In genomic region chr11:3831378-3832239, GRCh38 we compare ENCODE assay signal across 11 cellular contexts. TPM values are rescaled to one million over a fixed set of nuclear protein-coding genes. Genes with fewer than 3 reads are reported as not detected.
DNase-seq lines count a peak whose midpoint lies in the region; ATAC-seq and TF ChIP-seq lines count a peak whose summit lies in the region.
"Had no signal": no experiment of that assay in that cellular context is flagged by ENCODE, and none has a peak within 500 bp of the region (broad histone marks: within the 10 kb centered on the region; RNA-seq: fewer than 3 reads in every experiment).

No MANE protein-coding gene starts in this region.

- H3K27me3 Mint-ChIP-seq in MCF 10A (ENCODE audit: insufficient read depth, unreplicated experiment), result no peaks in the 10 kb centered on the region
- no peaks in the 10 kb centered on the region for H3K27me3 Mint-ChIP-seq in activated naive CD8-positive, alpha-beta T cell treated with anti-CD3 and anti-CD28 coated beads, Interleukin-2, amount 50 U/mL, for 24 hours

- CTCF ChIA-PET in MCF 10A (lab: Yijun Ruan, JAX), result interaction anchor here (0.7 to 1.8 kb wide), 6 partner anchors 10 to 241 kb away, joined by 4 to 7 read pairs (median 5); partner anchors contain the start of genes RHOG and STIM1

- H3K4me3 ChIP-seq in breast epithelium (no peak overlapping the region), right lobe of liver (no peak overlapping the region), upper lobe of left lung (no peak overlapping the region), sigmoid colon (no peak overlapping the region)
- H3K4me3 ChIP-seq: BLaER1 had no signal

- TF ChIP-seq POLR2A in breast epithelium (IDR thresholded peaks at IDR 0.05) (no peak), right lobe of liver (IDR thresholded peaks at IDR 0.05) (no peak), upper lobe of left lung (IDR thresholded peaks at IDR 0.05) (no peak), sigmoid colon (IDR thresholded peaks at IDR 0.05) (no peak)

- H3K9me3 ChIP-seq in breast epithelium, result no peaks in the 10 kb centered on the region
- no peaks in the 10 kb centered on the region for H3K9me3 ChIP-seq in right lobe of liver
- H3K9me3 ChIP-seq in upper lobe of left lung, result no peaks in the 10 kb centered on the region
- H3K9me3 ChIP-seq in sigmoid colon, result no peaks in the 10 kb centered on the region
- H3K9me3 ChIP-seq: BLaER1 had no signal

- TF ChIP-seq EP300 in upper lobe of left lung (IDR thresholded peaks at IDR 0.05), result no peak
- TF ChIP-seq EP300 in sigmoid colon (IDR thresholded peaks at IDR 0.05), result no peak

- TF ChIP-seq CTCF in MCF 10A (IDR thresholded peaks at IDR 0.05; ENCODE audit: unreplicated experiment), result no peak
- no peak for TF ChIP-seq CTCF in breast epithelium (IDR thresholded peaks at IDR 0.05)
- no peak for TF ChIP-seq CTCF in right lobe of liver (IDR thresholded peaks at IDR 0.05)
- TF ChIP-seq CTCF in upper lobe of left lung (IDR thresholded peaks at IDR 0.05), result no peak
- no peak for TF ChIP-seq CTCF in sigmoid colon (IDR thresholded peaks at IDR 0.05)

- H3K4me1 Mint-ChIP-seq in MCF 10A (ENCODE audit: insufficient read depth, unreplicated experiment), result peaks cover 26% of the 10 kb centered on the region
- peaks cover 75% of the 10 kb centered on the region for H3K4me1 Mint-ChIP-seq in activated naive CD8-positive, alpha-beta T cell treated with anti-CD3 and anti-CD28 coated beads, Interleukin-2, amount 50 U/mL, for 24 hours

- no peaks in the 10 kb centered on the region for H3K36me3 ChIP-seq in breast epithelium
- H3K36me3 ChIP-seq in right lobe of liver, result peaks cover 0 to 14% (median 12%) of the 10 kb centered on the region in 4 donors
- peaks cover 14 to 32% (median 25%) of the 10 kb centered on the region in 4 donors for H3K36me3 ChIP-seq in upper lobe of left lung
- H3K36me3 ChIP-seq in sigmoid colon, result peaks cover 12 to 47% (median 14%) of the 10 kb centered on the region in 4 donors

- H3K4me3 Mint-ChIP-seq in MCF 10A (ENCODE audit: unreplicated experiment), result no peak overlapping the region
- H3K4me3 Mint-ChIP-seq in activated naive CD8-positive, alpha-beta T cell treated with anti-CD3 and anti-CD28 coated beads, Interleukin-2, amount 50 U/mL, for 24 hours, result peak overlapping the region; percentile 54

- DNase-seq in MCF 10A (ENCODE audit: unreplicated experiment), result no peak
- no peak for DNase-seq in breast epithelium (ENCODE audit: low spot score in 2 of 2)
- no peak for DNase-seq in activated naive CD8-positive, alpha-beta T cell treated with anti-CD3 and anti-CD28 coated beads, Interleukin-2, amount 50 U/mL, for 24 hours
- DNase-seq in right lobe of liver, result peak in 1 of 3 donors; percentile 51
- peak in 1 of 2 donors; percentile 67 for DNase-seq in upper lobe of left lung
- DNase-seq in OCI-M2 (lab: John Stamatoyannopoulos, UW; ENCODE audit: unreplicated experiment), result no peak
- DNase-seq in sigmoid colon, result no peak
- DNase-seq: islet precursor cell, NCI-H1930 had no signal

- peaks cover 71% of the 10 kb centered on the region for H3K36me3 Mint-ChIP-seq in MCF 10A (ENCODE audit: insufficient read depth, unreplicated experiment)
- H3K36me3 Mint-ChIP-seq in activated naive CD8-positive, alpha-beta T cell treated with anti-CD3 and anti-CD28 coated beads, Interleukin-2, amount 50 U/mL, for 24 hours (ENCODE audit: low read depth), result peaks cover 91% of the 10 kb centered on the region

- H3K27ac Mint-ChIP-seq in MCF 10A (ENCODE audit: low read depth, unreplicated experiment), result peak overlapping the region; percentile 72
- H3K27ac Mint-ChIP-seq in activated naive CD8-positive, alpha-beta T cell treated with anti-CD3 and anti-CD28 coated beads, Interleukin-2, amount 50 U/mL, for 24 hours, result peak overlapping the region; percentile 96

- no peaks in the 10 kb centered on the region for H3K9me3 Mint-ChIP-seq in MCF 10A (ENCODE audit: unreplicated experiment)
- no peaks in the 10 kb centered on the region for H3K9me3 Mint-ChIP-seq in activated naive CD8-positive, alpha-beta T cell treated with anti-CD3 and anti-CD28 coated beads, Interleukin-2, amount 50 U/mL, for 24 hours

- POLR2A ChIA-PET in MCF 10A (lab: Yijun Ruan, JAX), result interaction anchor here (1.0 kb wide), 1 partner anchor 34 kb away, joined by 3 read pairs; the partner anchor contains the start of gene NUP98

- intact Hi-C loops in MCF 10A (cut with micrococcal nuclease) (no loop called here), breast epithelium (cut with DNase I; ENCODE audit: low total_unique reads) (no loop called here), right lobe of liver (cut with DNase I) (no loop called here), sigmoid colon (cut with DNase I) (no loop called here)

- no TSS peak for BruUV-seq in MCF 10A (replicated peaks; lab: Mats Ljungman, UMichigan)

- H3K27ac ChIP-seq in breast epithelium (peak overlapping the region in 1 of 2 donors; percentile 32), right lobe of liver (peak overlapping the region in 1 of 3 donors; percentile 20), upper lobe of left lung (peak overlapping the region; percentile 49 to 99 (median 81)), sigmoid colon (peak overlapping the region in 1 of 4 donors; percentile 14)

- WGBS in right lobe of liver (ENCODE audit: insufficient coverage, low coverage, low lambda C conversion rate, missing lambda C conversion rate), result 66% methylated on average over 12 of the region's 13 CpGs
- WGBS in upper lobe of left lung, 2 donors, result 50 to 56% methylated on average over 12 of the region's 13 CpGs
- 81 to 82% methylated on average over 12 to 13 of the region's 13 CpGs for WGBS in sigmoid colon, 2 donors

- peak; percentile 67 for ATAC-seq in activated naive CD8-positive, alpha-beta T cell treated with anti-CD3 and anti-CD28 coated beads, Interleukin-2, amount 50 U/mL, for 24 hours
- peak; percentile 56 to 67 (median 62) for ATAC-seq in right lobe of liver
- peak; percentile 66 to 67 for ATAC-seq in upper lobe of left lung (ENCODE audit: low FRiP score in 2 of 2)
- no peak for ATAC-seq in HG03457 (IDR thresholded peaks at IDR 0.05; ENCODE audit: unreplicated experiment)

- H3K27me3 ChIP-seq in breast epithelium (no peaks in the 10 kb centered on the region), right lobe of liver (no peaks in the 10 kb centered on the region), upper lobe of left lung (no peaks in the 10 kb centered on the region), sigmoid colon (no peaks in the 10 kb centered on the region)
- H3K27me3 ChIP-seq: BLaER1 had no signal

- no peaks in the 10 kb centered on the region for H3K4me1 ChIP-seq in breast epithelium
- peaks cover 0 to 11% (median 0%) of the 10 kb centered on the region in 4 donors for H3K4me1 ChIP-seq in right lobe of liver
- peaks cover 61 to 64% (median 62%) of the 10 kb centered on the region in 4 donors for H3K4me1 ChIP-seq in upper lobe of left lung
- peaks cover 2 to 29% (median 23%) of the 10 kb centered on the region in 4 donors for H3K4me1 ChIP-seq in sigmoid colon

RNA-seq across cellular contexts. Expression of gene RHOG, which starts 9.2 kb away (rescaled TPM):
- total RNA-seq in MCF 10A (2022), result 32.6 and 35.7 TPM in 2 replicates
- total RNA-seq in breast epithelium, result 10 to 100 TPM; 37.0 to 68.2 (median 37.0) TPM
- 10 to 100 TPM; 13.9 to 31.5 (median 22.0) TPM for total RNA-seq in right lobe of liver
- total RNA-seq in upper lobe of left lung, result 100 to 1,000 TPM in 2 of 6 donors, 10 to 100 TPM in 4; 67.0 to 137 (median 85.1) TPM
- total RNA-seq in sigmoid colon, result 10 to 100 TPM; 37.3 to 48.7 (median 46.0) TPM
- polyA plus RNA-seq in sigmoid colon, result 10 to 100 TPM; 59.5 to 90.3 (median 81.8) TPM

RNA-seq across cellular contexts. Expression of gene PGAP2, which starts 23.2 kb away (rescaled TPM):
- 27.2 and 28.2 TPM in 2 replicates for total RNA-seq in MCF 10A (2022)
- total RNA-seq in breast epithelium, result 10 to 100 TPM; 12.3 to 24.3 (median 20.6) TPM
- 10 to 100 TPM; 14.8 to 26.8 (median 17.9) TPM for total RNA-seq in right lobe of liver
- 100 to 1,000 TPM in 1 of 6 donors, 10 to 100 TPM in 5; 19.5 to 106 (median 25.2) TPM for total RNA-seq in upper lobe of left lung
- total RNA-seq in sigmoid colon, result 1 to 10 TPM; 3.7 to 7.1 (median 4.5) TPM
- 10 to 100 TPM in 2 of 3 donors, 1 to 10 TPM in 1; 6.9 to 19.4 (median 11.4) TPM for polyA plus RNA-seq in sigmoid colon

RNA-seq across cellular contexts. Expression of gene STIM1, which starts 23.9 kb away (rescaled TPM):
- total RNA-seq in MCF 10A (2022), result 41.2 and 56.2 TPM in 2 replicates
- 10 to 100 TPM; 44.2 to 68.2 (median 47.9) TPM for total RNA-seq in breast epithelium
- 10 to 100 TPM; 36.4 to 48.0 (median 40.5) TPM for total RNA-seq in right lobe of liver
- 10 to 100 TPM; 39.7 to 81.8 (median 56.5) TPM for total RNA-seq in upper lobe of left lung
- total RNA-seq in sigmoid colon, result 10 to 100 TPM; 24.7 to 37.4 (median 30.4) TPM
- polyA plus RNA-seq in sigmoid colon, result 10 to 100 TPM in 2 of 3 donors, 1 to 10 TPM in 1; 5.3 to 44.8 (median 15.6) TPM

RNA-seq across cellular contexts. Expression of gene NUP98, which starts 34.3 kb away (rescaled TPM):
- 79.4 and 83.7 TPM in 2 replicates for total RNA-seq in MCF 10A (2022)
- 100 to 1,000 TPM in 2 of 3 donors, 10 to 100 TPM in 1; 98.1 to 178 (median 142) TPM for total RNA-seq in breast epithelium
- total RNA-seq in right lobe of liver, result 10 to 100 TPM; 29.7 to 69.0 (median 34.3) TPM
- total RNA-seq in upper lobe of left lung, result 100 to 1,000 TPM in 2 of 6 donors, 10 to 100 TPM in 4; 66.6 to 127 (median 86.1) TPM
- total RNA-seq in sigmoid colon, result 100 to 1,000 TPM in 3 of 4 donors, 10 to 100 TPM in 1; 83.5 to 158 (median 126) TPM
- 10 to 100 TPM; 14.4 to 33.3 (median 14.6) TPM for polyA plus RNA-seq in sigmoid colon
